ENCODE assay signal across 19 cellular contexts in the genomic region with DNA sequence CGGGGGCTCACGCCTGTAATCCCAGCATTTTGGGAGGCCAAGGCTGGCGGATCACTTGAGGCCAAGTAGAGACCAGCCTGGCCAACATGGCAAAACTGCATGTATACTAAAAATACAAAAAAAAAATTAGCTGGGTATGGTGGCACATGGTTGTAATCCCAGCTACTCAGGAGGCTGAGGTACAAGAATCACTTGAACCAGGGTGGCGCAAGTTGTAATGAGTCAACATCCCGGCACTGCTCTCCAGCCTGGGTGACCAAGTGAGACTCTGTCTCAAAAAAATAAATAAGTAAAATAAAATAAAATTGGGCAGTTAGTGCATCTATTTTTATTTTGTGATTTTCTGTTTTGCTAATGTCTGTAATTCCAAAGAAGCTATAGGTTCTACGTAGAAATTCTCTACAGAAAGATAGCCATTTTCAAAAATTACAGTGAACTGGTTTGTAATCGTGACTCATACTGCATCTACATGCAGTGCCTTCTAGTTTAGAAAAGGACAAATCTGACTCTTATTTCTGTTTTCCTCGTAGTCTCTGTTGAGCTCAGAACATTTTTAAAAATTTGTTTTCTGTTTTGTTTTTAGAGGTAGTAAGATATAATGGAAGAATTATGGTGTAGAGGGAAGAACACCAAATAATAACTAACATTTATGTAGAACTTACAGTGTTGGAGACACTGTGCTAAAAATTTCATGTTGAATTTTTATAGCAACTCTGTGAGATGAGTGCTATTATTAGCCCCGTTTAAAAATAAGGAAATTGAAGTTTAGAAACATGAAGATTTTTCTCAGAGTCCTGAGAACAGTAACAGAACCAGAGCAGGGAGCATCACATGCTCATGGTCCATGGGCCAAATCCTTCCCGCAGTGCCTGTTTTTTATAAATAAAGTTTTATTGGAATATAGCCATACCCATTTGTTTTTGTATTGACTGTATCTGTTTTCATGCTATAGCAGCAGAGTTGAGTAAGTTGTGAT.
DNase-seq lines count a peak whose midpoint lies in the region; ATAC-seq, FAIRE-seq and TF ChIP-seq lines count a peak whose summit lies in the region.
"Had no signal": no experiment of that assay in that cellular context is flagged by ENCODE, and none has a peak within 500 bp of the region (broad histone marks: within the 10 kb centered on the region; RNA-seq: fewer than 3 reads in every experiment).

No MANE protein-coding gene starts in this region.

- DNase-seq in H54 (ENCODE audit: insufficient read length, low spot score): peak; percentile 30
- DNase-seq in RWPE2 (ENCODE audit: low spot score): no peak
- no peak for DNase-seq in BE2C
- no peak for DNase-seq in iPS-NIHi7 (ENCODE audit: extremely low spot score)
- DNase-seq in NCI-H446 (lab: John Stamatoyannopoulos, UW): no peak
- DNase-seq: activated naive CD8-positive, alpha-beta T cell treated with anti-CD3 and anti-CD28 coated beads, Interleukin-2, amount 10 ng/mL, durations not matched to agents 7 days and 5 days; activated T-cell treated with anti-CD3 and anti-CD28 coated beads, Interleukin-2, amount 50 U/mL, for 24 hours; head of caudate nucleus; islet precursor cell; mucosa of descending colon; NCI-H2081 treated with DMSO at 0.1 percent for 48 hours; NCI-H526 treated with DMSO at 0.1 percent for 48 hours had no signal

- peaks cover 14% of the 10 kb centered on the region for H3K4me1 ChIP-seq in RWPE2 (ENCODE audit: insufficient read depth, poor library complexity, severe bottlenecking)
- H3K4me1 ChIP-seq in skeletal muscle satellite cell (ENCODE audit: control insufficient read depth, insufficient read depth, low read length): peaks cover 10% of the 10 kb centered on the region
- no peaks in the 10 kb centered on the region for H3K4me1 ChIP-seq in BE2C
- H3K4me1 ChIP-seq: right atrium auricular region had no signal

- peak overlapping the region; percentile 18 for H3K27ac ChIP-seq in RWPE2 (ENCODE audit: poor library complexity, severe bottlenecking)
- H3K27ac ChIP-seq: neutrophil, right atrium auricular region had no signal

- H3K9me3 ChIP-seq in RWPE2 (ENCODE audit: severe bottlenecking) (no peaks in the 10 kb centered on the region), skeletal muscle satellite cell (replicated peaks; ENCODE audit: low read length) (no peaks in the 10 kb centered on the region), BE2C (no peaks in the 10 kb centered on the region)
- H3K9me3 ChIP-seq: mucosa of descending colon, neutrophil, right atrium auricular region had no signal

- H3K36me3 ChIP-seq in RWPE2 (ENCODE audit: low read depth): peaks cover 14% of the 10 kb centered on the region
- no peaks in the 10 kb centered on the region for H3K36me3 ChIP-seq in skeletal muscle satellite cell (ENCODE audit: insufficient read depth, low read length)
- H3K36me3 ChIP-seq in BE2C: peaks cover 4% of the 10 kb centered on the region; the same call in 1 of the 2 replicates

- H3K4me2 ChIP-seq in skeletal muscle satellite cell (ENCODE audit: low read length): peak overlapping the region; percentile 15

- FAIRE-seq in H54 (lab: Jason Lieb, UNC): peak; percentile 41
- FAIRE-seq: D721Med, endothelial cell of umbilical vein had no signal

- H3K27me3 ChIP-seq in RWPE2 (ENCODE audit: insufficient read depth, poor library complexity, severe bottlenecking) (no peaks in the 10 kb centered on the region), skeletal muscle satellite cell (ENCODE audit: control insufficient read depth, insufficient read depth, low read length) (no peaks in the 10 kb centered on the region), BE2C (no peaks in the 10 kb centered on the region)
- H3K27me3 ChIP-seq: neutrophil, right atrium auricular region had no signal

- no peak overlapping the region for H3K9ac ChIP-seq in skeletal muscle satellite cell (ENCODE audit: low read depth, low read length)

- H3K4me3 ChIP-seq in RWPE2 (ENCODE audit: severe bottlenecking) (no peak overlapping the region), skeletal muscle satellite cell (ENCODE audit: low read length) (no peak overlapping the region), BE2C (ENCODE audit: low read depth, low read length) (no peak overlapping the region)
- H3K4me3 ChIP-seq: mucosa of descending colon, right atrium auricular region had no signal

- no peak for TF ChIP-seq POLR2A in H54 (IDR thresholded peaks at IDR 0.05; ENCODE audit: low read depth, low read length)

- peak; percentile 79 for ATAC-seq in RWPE2 (ENCODE audit: low read depth)
- ATAC-seq in esophagus mucosa: peak; percentile 72
- ATAC-seq: mucosa of descending colon, Panc1 had no signal

- no peak for TF ChIP-seq CTCF in RWPE2 (IDR thresholded peaks at IDR 0.05; ENCODE audit: poor library complexity, severe bottlenecking)
- TF ChIP-seq CTCF in BE2C (IDR thresholded peaks at IDR 0.05; ENCODE audit: low read depth, low read length): no peak
